Comparison of ENCODE assay signal across 12 cellular contexts in genomic region chr16:24671455-24671954, GRCh38. TPM values are rescaled to one million over a fixed set of nuclear protein-coding genes. Genes with fewer than 3 reads are reported as not detected.
A peak's percentile ranks its signal among the peaks of the same experiment; 100 is the strongest.
DNase-seq lines count a peak whose midpoint lies in the region; ATAC-seq and TF ChIP-seq lines count a peak whose summit lies in the region.
"Had no signal": no experiment of that assay in that cellular context is flagged by ENCODE, and none has a peak within 500 bp of the region (broad histone marks: within the 10 kb centered on the region; RNA-seq: fewer than 3 reads in every experiment).

No MANE protein-coding gene starts in this region.

- H3K27ac ChIP-seq in SJCRH30 (peak overlapping the region; percentile 31; the same call in 1 of the 2 replicates), endodermal cell (ENCODE audit: low read depth, low read length) (peak overlapping the region; percentile 89), suprapubic skin (no peak overlapping the region), PC-9 (no peak overlapping the region)

- POLR2A ChIA-PET in PC-9 (lab: Charles Lee; ENCODE audit: unreplicated experiment): no interaction called here

- peak; percentile 11 for TF ChIP-seq CTCF in endodermal cell (conservative IDR thresholded peaks at IDR 0.05)
- TF ChIP-seq CTCF in suprapubic skin (IDR thresholded peaks at IDR 0.05): no peak
- no peak for TF ChIP-seq CTCF in natural killer cell (IDR thresholded peaks at IDR 0.05)
- no peak for TF ChIP-seq CTCF in PC-9 (conservative IDR thresholded peaks at IDR 0.05)

- H3K36me3 ChIP-seq in SJCRH30 (no peaks in the 10 kb centered on the region), endodermal cell (ENCODE audit: control insufficient read depth, insufficient read depth, low read length) (no peaks in the 10 kb centered on the region), suprapubic skin (no peaks in the 10 kb centered on the region), PC-9 (ENCODE audit: low read depth) (no peaks in the 10 kb centered on the region)

- DNase-seq in DMS53 (lab: John Stamatoyannopoulos, UW) (peak; percentile 30), DMS53 treated with DMSO at 0.1 percent for 48 hours (lab: John Stamatoyannopoulos, UW; ENCODE audit: unreplicated experiment) (no peak), SJCRH30 (no peak), endodermal cell (no peak), posterior vena cava (ENCODE audit: low spot score) (peak; percentile 69), suprapubic skin (ENCODE audit: low spot score in 2 of 2) (no peak), natural killer cell (no peak), PC-9 (no peak)
- DNase-seq: 8988T; activated naive CD4-positive, alpha-beta T cell treated with Interleukin-2 at 50 U/mL for 16 hours; MV-4-11; stimulated activated CD8-positive, alpha-beta memory T cell treated with anti-CD3 and anti-CD28 coated beads, Interleukin-4, amount 100 ng/mL, for 48 hours had no signal

- H4K20me1 ChIP-seq in PC-9 (ENCODE audit: insufficient read depth): no peaks in the 10 kb centered on the region

- TF ChIP-seq POLR2A in suprapubic skin (IDR thresholded peaks at IDR 0.05): no peak

- no peak overlapping the region for H3K4me3 Mint-ChIP-seq in endodermal cell
- no peak overlapping the region for H3K4me3 Mint-ChIP-seq in natural killer cell

- BruUV-seq in PC-9 (replicated peaks; lab: Mats Ljungman, UMichigan): no TSS peak

- no peaks in the 10 kb centered on the region for H3K79me2 ChIP-seq in PC-9 (ENCODE audit: low read depth)

- H3K4me1 Mint-ChIP-seq in endodermal cell (no peaks in the 10 kb centered on the region), natural killer cell (peaks cover 0 to 4% of the 10 kb centered on the region in 2 donors)

- no peaks in the 10 kb centered on the region for H3K9me3 ChIP-seq in SJCRH30 (replicated peaks)
- no peaks in the 10 kb centered on the region for H3K9me3 ChIP-seq in endodermal cell (ENCODE audit: control insufficient read depth, low read length)
- no peaks in the 10 kb centered on the region for H3K9me3 ChIP-seq in suprapubic skin
- no peaks in the 10 kb centered on the region for H3K9me3 ChIP-seq in PC-9 (ENCODE audit: insufficient read depth, low read depth)

- intact Hi-C loops in posterior vena cava (cut with DNase I): no loop called here
- intact Hi-C loops in natural killer cell (cut with micrococcal nuclease): no loop called here
- intact Hi-C loops in PC-9 (cut with micrococcal nuclease; ENCODE audit: unreplicated experiment): no loop called here

- H3K27me3 Mint-ChIP-seq in endodermal cell (ENCODE audit: insufficient read depth) (no peaks in the 10 kb centered on the region), natural killer cell (ENCODE audit: low read depth in 2 of 2) (peaks cover 12 to 18% of the 10 kb centered on the region in 2 donors)

- H3K9me3 Mint-ChIP-seq in endodermal cell (no peaks in the 10 kb centered on the region), natural killer cell (no peaks in the 10 kb centered on the region)

- H3K9ac ChIP-seq in endodermal cell (ENCODE audit: extremely low read depth, low read length, poor library complexity, severe bottlenecking): no peak overlapping the region

- ATAC-seq in natural killer cell: no peak

- no peak overlapping the region for H3K27ac Mint-ChIP-seq in endodermal cell
- H3K27ac Mint-ChIP-seq in natural killer cell: no peak overlapping the region

- H3K4me1 ChIP-seq in SJCRH30 (peaks cover 11% of the 10 kb centered on the region; the same call in 1 of the 2 replicates), endodermal cell (ENCODE audit: control insufficient read depth, insufficient read depth, low read length) (no peaks in the 10 kb centered on the region), suprapubic skin (peaks cover 30% of the 10 kb centered on the region), PC-9 (replicated peaks; ENCODE audit: insufficient read depth) (peaks cover 12% of the 10 kb centered on the region; the same call in 1 of the 2 replicates)

- H3F3A ChIP-seq in PC-9 (ENCODE audit: insufficient read depth, low read depth): peaks cover 19% of the 10 kb centered on the region; the same call in 1 of the 2 replicates

- no peaks in the 10 kb centered on the region for H3K9me2 ChIP-seq in PC-9 (ENCODE audit: insufficient read depth)

- 91 to 95% methylated on average over 8 to 10 of the region's 10 CpGs for WGBS in endodermal cell (ENCODE audit: insufficient coverage in 1 of 2, insufficient read length in 1 of 2), 2 experiments
- 77% methylated on average over 10 of the region's 10 CpGs for WGBS in suprapubic skin

- no peaks in the 10 kb centered on the region for H3K27me3 ChIP-seq in SJCRH30
- H3K27me3 ChIP-seq in endodermal cell (ENCODE audit: control insufficient read depth, insufficient read depth, low read length, poor library complexity, severe bottlenecking): no peaks in the 10 kb centered on the region
- peaks cover 13% of the 10 kb centered on the region for H3K27me3 ChIP-seq in suprapubic skin
- H3K27me3 ChIP-seq in PC-9 (ENCODE audit: insufficient read depth, low read depth): no peaks in the 10 kb centered on the region

- H3K4me2 ChIP-seq in PC-9: no peak overlapping the region

- no peaks in the 10 kb centered on the region for H3K36me3 Mint-ChIP-seq in endodermal cell (ENCODE audit: low read depth)
- no peaks in the 10 kb centered on the region for H3K36me3 Mint-ChIP-seq in natural killer cell

- TF ChIP-seq EP300 in suprapubic skin (IDR thresholded peaks at IDR 0.05): no peak

- H3K4me3 ChIP-seq in SJCRH30 (no peak overlapping the region), endodermal cell (ENCODE audit: low read length) (no peak overlapping the region), suprapubic skin (no peak overlapping the region), PC-9 (no peak overlapping the region)

- no peak overlapping the region for H2AFZ ChIP-seq in PC-9

- CTCF ChIA-PET in PC-9 (lab: Charles Lee): no interaction called here

RNA-seq across cellular contexts. Expression of gene TNRC6A, which starts 57.9 kb away (rescaled TPM):
- 25.7 and 28.6 TPM in 2 replicates for total RNA-seq in SJCRH30 (2014; rRNA removed; shearing (Covaris generic))
- total RNA-seq in endodermal cell (10 to 100 TPM; 81.5 to 84.7 TPM), posterior vena cava (10 to 100 TPM; 51.7 to 58.3 TPM), suprapubic skin (100 to 1,000 TPM in 1 of 4 donors, 10 to 100 TPM in 3; 26.3 to 120 (median 49.2) TPM), natural killer cell (10 to 100 TPM; 53.9 to 68.5 (median 66.3) TPM), PC-9 (2021) (66.8 and 84.8 TPM in 2 replicates)
- polyA plus RNA-seq in endodermal cell (2013, experiment 1 of 2): 48.8 TPM
- 54.2 TPM for polyA plus RNA-seq in endodermal cell (2013, experiment 2 of 2)

Comparison
In these comparisons a context has a peak if more than half of its experiments do, and no peak if none do; other contexts are left out.
1. DNase-seq: peak in DMS53 (single experiment) and posterior vena cava (single experiment); none in DMS53 treated with DMSO at 0.1 percent for 48 hours (single experiment), SJCRH30 (0 of 2), endodermal cell (single experiment), suprapubic skin (0 of 2), natural killer cell (single experiment) and PC-9 (0 of 2).
2. H3K27ac ChIP-seq: peak in SJCRH30 (single experiment) and endodermal cell (single experiment); none in suprapubic skin (single experiment) and PC-9 (single experiment).